Comparison of ENCODE assay signal across 11 cellular contexts in genomic region chr2:169036717-169037450, GRCh38. TPM values are rescaled to one million over a fixed set of nuclear protein-coding genes. Genes with fewer than 3 reads are reported as not detected.
DNase-seq lines count a peak whose midpoint lies in the region; ATAC-seq and TF ChIP-seq lines count a peak whose summit lies in the region.
"Had no signal": no experiment of that assay in that cellular context is flagged by ENCODE, and none has a peak within 500 bp of the region (broad histone marks: within the 10 kb centered on the region; RNA-seq: fewer than 3 reads in every experiment).

No MANE protein-coding gene starts in this region.

- 76% methylated on average over 4 of the region's 4 CpGs for WGBS in esophagus muscularis mucosa

- peaks cover 13% of the 10 kb centered on the region for H3K4me1 Mint-ChIP-seq in activated CD4-positive, alpha-beta T cell treated with anti-CD3 and anti-CD28 coated beads, Interleukin-2, amount 10 ng/mL, durations not matched to agents 7 days and 5 days

- peaks cover under 1% of the 10 kb centered on the region for H3K36me3 Mint-ChIP-seq in activated CD4-positive, alpha-beta T cell treated with anti-CD3 and anti-CD28 coated beads, Interleukin-2, amount 10 ng/mL, durations not matched to agents 7 days and 5 days (ENCODE audit: low read depth)

- H3K27ac Mint-ChIP-seq in activated CD4-positive, alpha-beta T cell treated with anti-CD3 and anti-CD28 coated beads, Interleukin-2, amount 10 ng/mL, durations not matched to agents 7 days and 5 days = no peak overlapping the region
- H3K27ac Mint-ChIP-seq: activated naive CD4-positive, alpha-beta T cell treated with anti-CD3 and anti-CD28 coated beads for 36 hours had no signal

- no peak for TF ChIP-seq CTCF in esophagus muscularis mucosa (IDR thresholded peaks at IDR 0.05)

- no peak for TF ChIP-seq POLR2A in esophagus muscularis mucosa (IDR thresholded peaks at IDR 0.05; ENCODE audit: low read depth)

- H3K4me3 ChIP-seq in esophagus muscularis mucosa = no peak overlapping the region

- DNase-seq in left colon (no peak), esophagus muscularis mucosa (ENCODE audit: extremely low spot score) (no peak), NCI-H526 (lab: John Stamatoyannopoulos, UW) (no peak)
- no peak for DNase-seq in stimulated activated naive CD4-positive, alpha-beta T cell treated with Interleukin-2 at 50 U/mL for 16 hours (lab: John Stamatoyannopoulos, UW)
- no peak for DNase-seq in activated CD4-positive, alpha-beta T cell treated with anti-CD3 and anti-CD28 coated beads, Interleukin-2, amount 10 ng/mL, durations not matched to agents 7 days and 5 days
- DNase-seq: activated naive CD4-positive, alpha-beta T cell treated with anti-CD3 and anti-CD28 coated beads for 36 hours; NCI-H1694 treated with DMSO at 0.1 percent for 48 hours had no signal

- peaks cover 7% of the 10 kb centered on the region for H3K9me3 Mint-ChIP-seq in activated CD4-positive, alpha-beta T cell treated with anti-CD3 and anti-CD28 coated beads, Interleukin-2, amount 10 ng/mL, durations not matched to agents 7 days and 5 days

- CTCF ChIA-PET in activated CD4-positive, alpha-beta T cell treated with anti-CD3 and anti-CD28 coated beads, Interleukin-2, amount 10 ng/mL, durations not matched to agents 7 days and 5 days (lab: Charles Lee) = interaction anchor here (0.6 to 1.4 kb wide), 2 partner anchors 11 to 416 kb away, joined by 4 to 5 read pairs; no protein-coding TSS in a partner anchor

- peak; percentile 81 for ATAC-seq in GM18873 (IDR thresholded peaks at IDR 0.05; ENCODE audit: low FRiP score, unreplicated experiment)
- ATAC-seq in GM21825 (IDR thresholded peaks at IDR 0.05; ENCODE audit: unreplicated experiment) = peak; percentile 49
- peak; percentile 59 for ATAC-seq in HG03469 (IDR thresholded peaks at IDR 0.05; ENCODE audit: unreplicated experiment)
- peak; percentile 40 for ATAC-seq in left colon

- H3K4me3 Mint-ChIP-seq in activated CD4-positive, alpha-beta T cell treated with anti-CD3 and anti-CD28 coated beads, Interleukin-2, amount 10 ng/mL, durations not matched to agents 7 days and 5 days = no peak overlapping the region
- H3K4me3 Mint-ChIP-seq: activated naive CD4-positive, alpha-beta T cell treated with anti-CD3 and anti-CD28 coated beads for 36 hours had no signal

- no peak for TF ChIP-seq EP300 in esophagus muscularis mucosa (IDR thresholded peaks at IDR 0.05)

- no peaks in the 10 kb centered on the region for H3K9me3 ChIP-seq in esophagus muscularis mucosa

- H3K27ac ChIP-seq in esophagus muscularis mucosa (replicated peaks in 1 of 4) = no peak overlapping the region

- POLR2A ChIA-PET in activated CD4-positive, alpha-beta T cell treated with anti-CD3 and anti-CD28 coated beads, Interleukin-2, amount 10 ng/mL, durations not matched to agents 7 days and 5 days (lab: Charles Lee) = no interaction called here

- H3K27me3 Mint-ChIP-seq in activated CD4-positive, alpha-beta T cell treated with anti-CD3 and anti-CD28 coated beads, Interleukin-2, amount 10 ng/mL, durations not matched to agents 7 days and 5 days = no peaks in the 10 kb centered on the region

- no peaks in the 10 kb centered on the region for H3K4me1 ChIP-seq in esophagus muscularis mucosa

- no peaks in the 10 kb centered on the region for H3K36me3 ChIP-seq in esophagus muscularis mucosa

- no peaks in the 10 kb centered on the region for H3K27me3 ChIP-seq in esophagus muscularis mucosa

- intact Hi-C loops in left colon (cut with DNase I, micrococcal nuclease) (no loop called here), esophagus muscularis mucosa (cut with DNase I) (no loop called here)

RNA-seq across cellular contexts. Expression of gene ABCB11, which starts 5.8 kb away (rescaled TPM):
- total RNA-seq in left colon (1 to 10 TPM; 4.1 TPM), esophagus muscularis mucosa (under 1 TPM in 1 of 4 donors, not detected in 3; 0.06 TPM)
- under 1 TPM in 1 of 2 experiments, not detected in 1; 0.20 TPM for total RNA-seq in activated CD4-positive, alpha-beta T cell treated with anti-CD3 and anti-CD28 coated beads, Interleukin-2, amount 10 ng/mL, durations not matched to agents 7 days and 5 days
- total RNA-seq: activated naive CD4-positive, alpha-beta T cell treated with anti-CD3 and anti-CD28 coated beads for 36 hours; renal cortical epithelial cell had no signal

RNA-seq across cellular contexts. Expression of gene DHRS9, which starts 32.5 kb away (rescaled TPM):
- total RNA-seq in left colon (100 to 1,000 TPM; 202 to 206 TPM), esophagus muscularis mucosa (under 1 TPM in 3 of 4 donors, not detected in 1; 0.75 to 0.99 (median 0.83) TPM)
- not detected for total RNA-seq in activated CD4-positive, alpha-beta T cell treated with anti-CD3 and anti-CD28 coated beads, Interleukin-2, amount 10 ng/mL, durations not matched to agents 7 days and 5 days
- total RNA-seq: renal cortical epithelial cell had no signal

Comparison
In these comparisons a context has a peak if more than half of its experiments do, and no peak if none do; other contexts are left out.
1. RNA of gene ABCB11, which starts 5.8 kb away (total RNA-seq): 4.1 TPM in left colon; 0.20 TPM in activated CD4-positive, alpha-beta T cell treated with anti-CD3 and anti-CD28 coated beads, Interleukin-2, amount 10 ng/mL, durations not matched to agents 7 days and 5 days and 0.06 TPM in esophagus muscularis mucosa; every median in the first group is over 4 times any median in the second.
2. RNA of gene DHRS9, which starts 32.5 kb away (total RNA-seq): 202 to 206 TPM in left colon; 0.75 to 0.99 TPM in esophagus muscularis mucosa and not detected in activated CD4-positive, alpha-beta T cell treated with anti-CD3 and anti-CD28 coated beads, Interleukin-2, amount 10 ng/mL, durations not matched to agents 7 days and 5 days; every median in the first group is over 100 times any median in the second.
3. Peak in every context shown above with its lines, with median percentiles within 50 percentile points of each other: ATAC-seq.